In genomic region chr6:33344771-33345697, GRCh38 we compare ENCODE assay signal across 1 cellular context.
TF ChIP-seq lines count a peak whose summit lies in the region.

No MANE protein-coding gene starts in this region.

TF ChIP-seq in endothelial cell of umbilical vein, 7 proteins besides CTCF, POLR2A, EP300 and RAD21:
- no peak for TF ChIP-seq FOS (IDR thresholded peaks at IDR 0.05; ENCODE audit: borderline replicate concordance, insufficient read depth, low read length)
